32 cellular contexts compared by ENCODE assay signal in the genomic region with DNA sequence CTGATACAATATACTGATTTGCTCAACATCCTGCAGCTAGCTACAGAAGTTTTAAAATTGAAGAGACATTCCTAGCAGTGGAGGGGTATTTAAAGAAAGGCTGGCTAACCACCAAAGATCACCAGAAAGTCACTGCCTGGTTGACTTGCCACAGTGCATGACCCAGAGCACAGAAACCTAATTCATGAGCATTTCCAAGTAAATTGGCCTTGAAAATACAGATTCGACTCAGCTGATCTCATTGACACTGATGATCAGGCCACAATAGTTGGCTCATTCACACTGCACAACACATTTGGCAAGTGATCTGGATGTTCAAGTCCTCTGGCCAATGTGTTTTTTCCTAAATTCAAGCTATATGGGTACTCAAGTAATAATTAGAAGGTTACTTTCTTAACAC. TPM values are rescaled to one million over a fixed set of nuclear protein-coding genes. Genes with fewer than 3 reads are reported as not detected.
"Had no signal": no experiment of that assay in that cellular context is flagged by ENCODE, and none has a peak within 500 bp of the region (broad histone marks: within the 10 kb centered on the region; RNA-seq: fewer than 3 reads in every experiment).

No MANE protein-coding gene starts in this region.

- H3K27ac ChIP-seq: epithelial cell of prostate, gastroesophageal sphincter, left ventricle myocardium inferior, lower lobe of right lung, neutrophil, pancreas, right atrium auricular region, sigmoid colon, spleen, stomach, testis, tibial artery, upper lobe of left lung had no signal

- H3K27me3 Mint-ChIP-seq: memory B cell; naive B cell; progenitor cell of endocrine pancreas; stimulated activated naive B cell treated with anti-CD40 and anti-IgM and Interleukin-4, amounts not matched to agents 10 μg/mL and 1 μg/mL and 100 μg/mL, for 72 hours had no signal

- H3K4me3 ChIP-seq: gastroesophageal sphincter, left ventricle myocardium inferior, lower lobe of right lung, mucosa of descending colon, pancreas, right atrium auricular region, sigmoid colon, spleen, stomach, testis, tibial artery, upper lobe of left lung had no signal

- FAIRE-seq: endometrium, pancreas, urothelium cell line had no signal

- H3K9me3 ChIP-seq: gastroesophageal sphincter, left ventricle myocardium inferior, lower lobe of right lung, mucosa of descending colon, neutrophil, pancreas, right atrium auricular region, sigmoid colon, spleen, stomach, testis, tibial artery, upper lobe of left lung had no signal

- H3K4me1 ChIP-seq: gastroesophageal sphincter, left ventricle myocardium inferior, lower lobe of right lung, pancreas, right atrium auricular region, sigmoid colon, spleen, stomach, testis, tibial artery, upper lobe of left lung had no signal

- DNase-seq: cerebellar nuclear complex; cortex of kidney; effector memory CD8-positive, alpha-beta T cell; foreskin fibroblast; immature natural killer cell; islet precursor cell; kidney glomerular epithelial cell; left colon; left ventricle myocardium inferior; lower lobe of right lung; mucosa of descending colon; naive B cell; pancreas; sigmoid colon; spleen; stimulated activated CD4-positive, alpha-beta T cell treated with anti-CD3 and anti-CD28 coated beads, Interleukin-4, amount 100 ng/mL, for 4 hours; stimulated activated naive B cell treated with anti-CD40 and anti-IgM and Interleukin-4, amounts not matched to agents 10 μg/mL and 1 μg/mL and 100 μg/mL, for 72 hours; stomach; testis; tibial artery; upper lobe of left lung had no signal

- H3K27me3 ChIP-seq: gastroesophageal sphincter, neutrophil, pancreas, right atrium auricular region, sigmoid colon, spleen, stomach, testis, tibial artery, upper lobe of left lung had no signal

- H3K4me1 Mint-ChIP-seq: immature natural killer cell; neural crest cell; stimulated activated naive B cell treated with anti-CD40 and anti-IgM and Interleukin-4, amounts not matched to agents 10 μg/mL and 1 μg/mL and 100 μg/mL, for 72 hours had no signal

- H3K9me3 Mint-ChIP-seq: effector memory CD8-positive, alpha-beta T cell; immature natural killer cell; memory B cell; naive B cell; natural killer cell treated with Interleukin-12 subunit alpha and Interleukin-12 subunit beta and Interleukin-15 and Interleukin-18, amount 100 ng/mL, for 72 hours; neural crest cell; stimulated activated naive B cell treated with anti-CD40 and anti-IgM and Interleukin-4, amounts not matched to agents 10 μg/mL and 1 μg/mL and 100 μg/mL, for 72 hours had no signal

- H3K36me3 Mint-ChIP-seq: immature natural killer cell; memory B cell; naive B cell; natural killer cell treated with Interleukin-12 subunit alpha and Interleukin-12 subunit beta and Interleukin-15 and Interleukin-18, amount 100 ng/mL, for 72 hours; stimulated activated naive B cell treated with anti-CD40 and anti-IgM and Interleukin-4, amounts not matched to agents 10 μg/mL and 1 μg/mL and 100 μg/mL, for 72 hours had no signal

- H3K4me3 Mint-ChIP-seq: effector memory CD8-positive, alpha-beta T cell; immature natural killer cell; memory B cell; natural killer cell treated with Interleukin-12 subunit alpha and Interleukin-12 subunit beta and Interleukin-15 and Interleukin-18, amount 100 ng/mL, for 72 hours; neural crest cell; stimulated activated naive B cell treated with anti-CD40 and anti-IgM and Interleukin-4, amounts not matched to agents 10 μg/mL and 1 μg/mL and 100 μg/mL, for 72 hours had no signal

- H3K27ac Mint-ChIP-seq: effector memory CD8-positive, alpha-beta T cell; immature natural killer cell; memory B cell; naive B cell; natural killer cell treated with Interleukin-12 subunit alpha and Interleukin-12 subunit beta and Interleukin-15 and Interleukin-18, amount 100 ng/mL, for 72 hours; progenitor cell of endocrine pancreas; stimulated activated naive B cell treated with anti-CD40 and anti-IgM and Interleukin-4, amounts not matched to agents 10 μg/mL and 1 μg/mL and 100 μg/mL, for 72 hours had no signal

- ATAC-seq: effector memory CD8-positive, alpha-beta T cell; esophagus mucosa; gastroesophageal sphincter; left colon; lower lobe of right lung; mucosa of descending colon; pancreas; stimulated activated naive B cell treated with anti-CD40 and anti-IgM and Interleukin-4, amounts not matched to agents 10 μg/mL and 1 μg/mL and 100 μg/mL, for 72 hours had no signal

- H3K36me3 ChIP-seq: neutrophil, spleen had no signal

RNA-seq across cellular contexts. Expression of gene TDRD6, which starts 13.3 kb away (rescaled TPM):
- total RNA-seq: natural killer cell treated with Interleukin-12 subunit alpha and Interleukin-12 subunit beta and Interleukin-15 and Interleukin-18, amount 100 ng/mL, for 72 hours had no signal
- polyA plus RNA-seq: immature natural killer cell had no signal

RNA-seq across cellular contexts. Expression of gene SLC25A27, which starts 21.6 kb away (rescaled TPM):
- polyA plus RNA-seq: immature natural killer cell had no signal

RNA-seq across cellular contexts. Expression of gene CYP39A1, which starts 21.8 kb away (rescaled TPM):
- total RNA-seq: natural killer cell treated with Interleukin-12 subunit alpha and Interleukin-12 subunit beta and Interleukin-15 and Interleukin-18, amount 100 ng/mL, for 72 hours had no signal
- polyA plus RNA-seq: immature natural killer cell had no signal
